Comparison of ENCODE assay signal across 8 cellular contexts in the genomic region with DNA sequence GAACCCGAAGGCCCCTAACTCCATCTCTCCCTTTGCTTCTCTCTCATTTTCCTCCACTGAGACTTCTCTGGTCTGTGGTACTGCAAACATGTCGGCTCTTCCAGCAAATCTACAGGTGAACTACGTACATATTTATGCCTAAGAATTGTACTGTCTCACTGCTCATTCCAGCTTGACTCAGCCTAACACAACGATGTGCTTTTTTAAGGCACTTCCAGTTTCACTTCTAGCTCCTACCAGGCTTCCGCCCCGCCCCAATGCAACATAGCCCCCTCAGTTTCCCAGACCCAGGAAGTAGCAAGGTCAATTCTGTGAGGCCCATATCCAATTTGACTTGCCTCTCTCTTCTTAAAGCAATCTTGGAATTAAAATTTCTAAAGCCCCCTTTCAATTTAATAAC.
DNase-seq lines count a peak whose midpoint lies in the region; ATAC-seq and TF ChIP-seq lines count a peak whose summit lies in the region.

No MANE protein-coding gene starts in this region.

- H3K4me3 ChIP-seq in AG09309 (ENCODE audit: control insufficient read depth, low read depth, low read length) (peak overlapping the region; percentile 36), duodenal mucosa (ENCODE audit: low read depth in 1 of 2, low read length in 2 of 2) (peak overlapping the region; percentile 64 to 70), muscle layer of colon (ENCODE audit: low read depth in 1 of 2, low read length in 2 of 2) (peak overlapping the region; percentile 33 to 56), suprapubic skin (peak overlapping the region; percentile 35)

- no peaks in the 10 kb centered on the region for H3K9me3 ChIP-seq in duodenal mucosa (ENCODE audit: control insufficient read depth in 1 of 2, low read length in 2 of 2)
- no peaks in the 10 kb centered on the region for H3K9me3 ChIP-seq in muscle layer of colon (ENCODE audit: low read length)
- H3K9me3 ChIP-seq in suprapubic skin, result no peaks in the 10 kb centered on the region

- TF ChIP-seq CTCF in AG09309 (IDR thresholded peaks at IDR 0.05; ENCODE audit: control insufficient read depth, insufficient read depth, low read depth, low read length, missing control alignments) (no peak), suprapubic skin (IDR thresholded peaks at IDR 0.05) (no peak)

- H3K27ac ChIP-seq in duodenal mucosa (ENCODE audit: low read depth, low read length) (peak overlapping the region; percentile 43), muscle layer of colon (ENCODE audit: low read depth, low read length) (peak overlapping the region; percentile 66), suprapubic skin (peak overlapping the region; percentile 78)

- H3K4me1 ChIP-seq in duodenal mucosa (ENCODE audit: control insufficient read depth in 1 of 2, insufficient read depth in 2 of 2, low read length in 2 of 2) (peaks cover 12 to 15% of the 10 kb centered on the region in 2 donors), muscle layer of colon (ENCODE audit: insufficient read depth, low read length) (peaks cover 19% of the 10 kb centered on the region), suprapubic skin (peaks cover 16% of the 10 kb centered on the region)

- WGBS in suprapubic skin, result 5% methylated on average over 6 of the region's 6 CpGs

- DNase-seq in AG09309 (ENCODE audit: low read depth) (no peak), suprapubic skin (ENCODE audit: low spot score in 2 of 2) (no peak), cerebellar nuclear complex (lab: John Stamatoyannopoulos, UW) (no peak)
- peak; percentile 57 to 60 for DNase-seq in activated CD4-positive, alpha-beta T cell treated with anti-CD3 and anti-CD28 coated beads for 4 hours

- no peak for TF ChIP-seq EP300 in suprapubic skin (IDR thresholded peaks at IDR 0.05)

- peak overlapping the region; percentile 69 to 73 for H3K9ac ChIP-seq in duodenal mucosa (ENCODE audit: low read depth in 1 of 2, low read length in 2 of 2)
- peak overlapping the region; percentile 19 for H3K9ac ChIP-seq in muscle layer of colon (ENCODE audit: low read length)

- no peaks in the 10 kb centered on the region for H3K36me3 ChIP-seq in duodenal mucosa (ENCODE audit: control insufficient read depth in 1 of 2, insufficient read depth in 2 of 2, low read length in 2 of 2)
- H3K36me3 ChIP-seq in muscle layer of colon (ENCODE audit: insufficient read depth, low read length), result no peaks in the 10 kb centered on the region
- H3K36me3 ChIP-seq in suprapubic skin, result no peaks in the 10 kb centered on the region

- no peak for TF ChIP-seq POLR2A in suprapubic skin (IDR thresholded peaks at IDR 0.05)

- peak; percentile 96 for ATAC-seq in GM19395 (IDR thresholded peaks at IDR 0.05; ENCODE audit: unreplicated experiment)
- peak; percentile 78 for ATAC-seq in HG03571 (IDR thresholded peaks at IDR 0.05; ENCODE audit: unreplicated experiment)

- H3K27me3 ChIP-seq in duodenal mucosa (ENCODE audit: control insufficient read depth in 1 of 2, insufficient read depth in 2 of 2, low read length in 2 of 2), result no peaks in the 10 kb centered on the region
- no peaks in the 10 kb centered on the region for H3K27me3 ChIP-seq in muscle layer of colon (ENCODE audit: control insufficient read depth in 1 of 2, insufficient read depth in 2 of 2, low read length in 2 of 2)
- H3K27me3 ChIP-seq in suprapubic skin, result no peaks in the 10 kb centered on the region

Comparison
In these comparisons a context has a peak if more than half of its experiments do, and no peak if none do; other contexts are left out.
1. DNase-seq: peak in activated CD4-positive, alpha-beta T cell treated with anti-CD3 and anti-CD28 coated beads for 4 hours (2 of 2); none in AG09309 (single experiment), suprapubic skin (0 of 2) and cerebellar nuclear complex (0 of 2).
2. Peak in every context shown above with its lines, with median percentiles within 50 percentile points of each other: H3K4me3 ChIP-seq and H3K27ac ChIP-seq.